21 cellular contexts compared by ENCODE assay signal in genomic region chr18:11817229-11817628, GRCh38. TPM values are rescaled to one million over a fixed set of nuclear protein-coding genes. Genes with fewer than 3 reads are reported as not detected.
A peak's percentile ranks its signal among the peaks of the same experiment; 100 is the strongest.
DNase-seq lines count a peak whose midpoint lies in the region; ATAC-seq and TF ChIP-seq lines count a peak whose summit lies in the region.
"Had no signal": no experiment of that assay in that cellular context is flagged by ENCODE, and none has a peak within 500 bp of the region (broad histone marks: within the 10 kb centered on the region; RNA-seq: fewer than 3 reads in every experiment).

No MANE protein-coding gene starts in this region.

- TF ChIP-seq CTCF in WTC11 (IDR thresholded peaks at IDR 0.05): no peak
- TF ChIP-seq CTCF in lung (IDR thresholded peaks at IDR 0.05; ENCODE audit: control extremely low read depth, extremely low read depth): no peak
- TF ChIP-seq CTCF in MCF 10A (IDR thresholded peaks at IDR 0.05; ENCODE audit: unreplicated experiment): no peak

- CTCF ChIA-PET in WTC11 (lab: Charles Lee) (interaction anchor here (1.4 kb wide), 1 partner anchor 89 kb away, joined by 3 read pairs; no protein-coding TSS in a partner anchor), MCF 10A (lab: Yijun Ruan, JAX) (no interaction called here)

- POLR2A ChIA-PET in WTC11 (lab: Charles Lee) (no interaction called here), MCF 10A (lab: Yijun Ruan, JAX) (no interaction called here)

- WGBS in lung, 2 donors: 62 to 81% methylated on average over 6 of the region's 6 CpGs

- no peaks in the 10 kb centered on the region for H3K4me1 ChIP-seq in lung (ENCODE audit: control insufficient read depth in 2 of 2, insufficient read depth in 2 of 2, low read length in 2 of 2)
- H3K4me1 ChIP-seq: HAP-1, SJSA1 had no signal

- no peaks in the 10 kb centered on the region for H3K27me3 Mint-ChIP-seq in WTC11 (ENCODE audit: low read depth)
- no peaks in the 10 kb centered on the region for H3K27me3 Mint-ChIP-seq in MCF 10A (ENCODE audit: insufficient read depth, unreplicated experiment)

- H3K4me3 Mint-ChIP-seq in WTC11 (no peak overlapping the region), MCF 10A (ENCODE audit: unreplicated experiment) (no peak overlapping the region)
- H3K4me3 Mint-ChIP-seq: CD8-positive, alpha-beta T cell had no signal

- BruUV-seq in MCF 10A (replicated peaks; lab: Mats Ljungman, UMichigan): no TSS peak

- H3K4me1 Mint-ChIP-seq in WTC11: peaks cover 20% of the 10 kb centered on the region
- no peaks in the 10 kb centered on the region for H3K4me1 Mint-ChIP-seq in MCF 10A (ENCODE audit: insufficient read depth, unreplicated experiment)

- H3K4me3 ChIP-seq in lung: no peak overlapping the region
- H3K4me3 ChIP-seq: GM23248, HAP-1, SJSA1 had no signal

- no peak for ATAC-seq in WTC11
- ATAC-seq in lung (ENCODE audit: insufficient read depth, low FRiP score): peak; percentile 77
- no peak for ATAC-seq in HG02642 (IDR thresholded peaks at IDR 0.05; ENCODE audit: poor library complexity, unreplicated experiment)
- ATAC-seq: CD8-positive, alpha-beta T cell had no signal

- H3K27ac ChIP-seq in lung (ENCODE audit: low read depth in 1 of 2, low read length in 1 of 2): no peak overlapping the region
- H3K27ac ChIP-seq: GM23248, HL-60, SJSA1 had no signal

- H3K27me3 ChIP-seq in lung (ENCODE audit: control insufficient read depth, insufficient read depth): no peaks in the 10 kb centered on the region
- H3K27me3 ChIP-seq: SJSA1 had no signal

- H3K36me3 ChIP-seq in lung (ENCODE audit: control insufficient read depth in 2 of 2, insufficient read depth in 2 of 2, low read length in 2 of 2): no peaks in the 10 kb centered on the region
- H3K36me3 ChIP-seq: HAP-1, SJSA1 had no signal

- DNase-seq in NCI-H2029 (lab: John Stamatoyannopoulos, UW) (peak; percentile 13), NCI-H2029 treated with DMSO at 0.1 percent for 48 hours (lab: John Stamatoyannopoulos, UW) (no peak), DMS79 (lab: John Stamatoyannopoulos, UW) (peak; percentile 9), WTC11 (ENCODE audit: low spot score) (no peak), lung (ENCODE audit: low spot score) (peak; percentile 37), HCEC 1CT (no peak), MCF 10A (ENCODE audit: unreplicated experiment) (no peak)
- DNase-seq: AML-193; C1 segment of cervical spinal cord; CD8-positive, alpha-beta T cell; GM23248; KG1; NCI-H1694; NCI-H2107; NCI-H2227 treated with DMSO at 0.1 percent for 48 hours; NCI-H524; OCI-M1 had no signal

- H3K9me3 Mint-ChIP-seq in WTC11 (0 out of 2 replicates have a peak, but pooled peaks cover 4% of the 10 kb centered on the region), MCF 10A (ENCODE audit: unreplicated experiment) (no peaks in the 10 kb centered on the region)

- H3K27ac Mint-ChIP-seq in WTC11: peak overlapping the region; percentile 69
- H3K27ac Mint-ChIP-seq in MCF 10A (ENCODE audit: low read depth, unreplicated experiment): no peak overlapping the region
- H3K27ac Mint-ChIP-seq: CD8-positive, alpha-beta T cell had no signal

- intact Hi-C loops in MCF 10A (cut with micrococcal nuclease): no loop called here

- H3K9me3 ChIP-seq in lung (ENCODE audit: control insufficient read depth in 2 of 2, insufficient read depth in 1 of 2, low read length in 1 of 2): no peaks in the 10 kb centered on the region
- H3K9me3 ChIP-seq: HAP-1, SJSA1 had no signal

- H3K36me3 Mint-ChIP-seq in WTC11: no peaks in the 10 kb centered on the region
- no peaks in the 10 kb centered on the region for H3K36me3 Mint-ChIP-seq in MCF 10A (ENCODE audit: insufficient read depth, unreplicated experiment)
- H3K36me3 Mint-ChIP-seq: CD8-positive, alpha-beta T cell had no signal

TF ChIP-seq in WTC11, 78 proteins besides CTCF, POLR2A, EP300 and RAD21:
- TF ChIP-seq ZBTB43 (CRISPR knock-in tag; IDR thresholded peaks at IDR 0.05) (no peak), ZBTB21 (CRISPR knock-in tag; IDR thresholded peaks at IDR 0.05; ENCODE audit: borderline replicate concordance) (no peak), MAX (CRISPR knock-in tag; IDR thresholded peaks at IDR 0.05) (no peak), IRF1 (CRISPR knock-in tag; IDR thresholded peaks at IDR 0.05) (no peak), TCF7 (CRISPR knock-in tag; IDR thresholded peaks at IDR 0.05; ENCODE audit: low read depth) (no peak), KAT7 (CRISPR knock-in tag; IDR thresholded peaks at IDR 0.05; ENCODE audit: borderline replicate concordance) (no peak), ZNF396 (CRISPR knock-in tag; IDR thresholded peaks at IDR 0.05; ENCODE audit: borderline replicate concordance) (no peak), ZNF671 (CRISPR knock-in tag; IDR thresholded peaks at IDR 0.05) (no peak), IRF2 (CRISPR knock-in tag; IDR thresholded peaks at IDR 0.05; ENCODE audit: borderline replicate concordance, low read depth) (no peak), ZNF121 (CRISPR knock-in tag; IDR thresholded peaks at IDR 0.05) (no peak), FOXK1 (CRISPR knock-in tag; IDR thresholded peaks at IDR 0.05) (no peak), HMGA2 (CRISPR knock-in tag; IDR thresholded peaks at IDR 0.05) (no peak), ZNF232 (CRISPR knock-in tag; IDR thresholded peaks at IDR 0.05) (no peak), JUN (CRISPR knock-in tag; IDR thresholded peaks at IDR 0.05) (no peak), ZMAT4 (CRISPR knock-in tag; IDR thresholded peaks at IDR 0.05) (no peak), ZNF512 (CRISPR knock-in tag; IDR thresholded peaks at IDR 0.05; ENCODE audit: borderline replicate concordance) (no peak), ETV6 (CRISPR knock-in tag; IDR thresholded peaks at IDR 0.05) (no peak), E2F1 (CRISPR knock-in tag; IDR thresholded peaks at IDR 0.05) (no peak), SMAD4 (CRISPR knock-in tag; IDR thresholded peaks at IDR 0.05) (no peak)

RNA-seq across cellular contexts. Expression of gene CHMP1B, which starts 34.0 kb away (rescaled TPM):
- total RNA-seq in WTC11 (2021): 34.1 to 37.2 TPM (median 35.5 TPM) in 3 replicates
- 10 to 100 TPM; 36.0 to 56.2 TPM for total RNA-seq in lung
- polyA plus RNA-seq in lung: 10 to 100 TPM; 34.6 to 44.6 TPM
- total RNA-seq in MCF 10A (2022): 39.7 and 50.1 TPM in 2 replicates

Comparison
In these comparisons a context has a peak if more than half of its experiments do, and no peak if none do; other contexts are left out.
1. DNase-seq: peak in NCI-H2029 (single experiment), DMS79 (single experiment) and lung (single experiment); none in NCI-H2029 treated with DMSO at 0.1 percent for 48 hours (single experiment), WTC11 (single experiment), HCEC 1CT (single experiment) and MCF 10A (single experiment).